ENCODE assay signal across 8 cellular contexts in the genomic region with DNA sequence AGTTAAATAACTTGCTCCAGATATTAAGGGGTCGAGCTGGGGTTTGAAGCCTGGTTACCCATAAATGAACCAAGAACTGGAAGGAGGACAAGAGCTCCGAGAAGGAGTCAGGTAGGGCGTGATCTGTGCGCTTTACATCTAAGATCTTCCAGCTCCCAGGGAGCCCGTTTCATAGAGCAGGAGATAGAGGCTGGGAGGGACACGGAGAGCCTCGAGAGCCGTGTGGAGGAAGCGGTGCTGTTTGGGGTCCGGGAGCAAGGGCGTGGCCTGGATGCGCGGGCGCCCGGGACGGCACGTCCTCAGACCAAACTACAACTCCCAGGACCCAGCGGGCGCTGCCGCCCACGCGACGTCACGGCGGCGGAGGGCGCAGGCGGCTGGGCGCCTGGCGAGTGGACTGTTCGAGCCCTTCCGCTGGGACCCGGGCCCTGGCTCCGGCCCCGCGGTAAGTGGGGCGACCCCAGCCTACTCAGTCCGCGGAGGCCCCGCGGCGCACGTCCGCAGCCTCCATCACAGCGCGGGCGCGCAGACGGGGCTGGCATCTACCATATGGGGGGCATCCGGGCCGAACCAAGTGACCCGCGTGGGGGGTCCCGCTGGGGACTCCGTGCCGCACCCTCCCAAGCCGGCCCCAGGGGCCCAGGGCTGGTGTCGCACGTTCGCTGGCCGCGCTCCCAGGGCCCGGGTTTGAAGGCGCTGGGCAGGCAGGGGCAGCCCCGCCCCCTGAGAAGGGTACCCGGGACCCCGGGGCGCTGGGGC. TPM values are rescaled to one million over a fixed set of nuclear protein-coding genes. Genes with fewer than 3 reads are reported as not detected.
DNase-seq lines count a peak whose midpoint lies in the region; TF ChIP-seq lines count a peak whose summit lies in the region.

Gene BCKDK, plus strand, starts transcription at position 352 of the 759 bp plus-strand sequence. CDS start 838 bp downstream, outside the sequence.

- peak; percentile 47 for TF ChIP-seq POLR2A in ovary (IDR thresholded peaks at IDR 0.05)
- TF ChIP-seq POLR2A in tibial nerve (IDR thresholded peaks at IDR 0.05), result peak; percentile 62 to 64

- H3K9me3 Mint-ChIP-seq in activated naive CD8-positive, alpha-beta T cell treated with anti-CD3 and anti-CD28 coated beads for 36 hours, result no peaks in the 10 kb centered on the region

- H3K27ac Mint-ChIP-seq in activated naive CD8-positive, alpha-beta T cell treated with anti-CD3 and anti-CD28 coated beads for 36 hours, result peak within 1 kb of the TSS; percentile 95

- H3K4me3 ChIP-seq in LNCaP clone FGC (ENCODE audit: low read depth, low read length) (peak within 1 kb of the TSS; percentile 95), ovary (peak within 1 kb of the TSS; percentile 84), tibial nerve (peak within 1 kb of the TSS; percentile 81 to 97 (median 90))

- TF ChIP-seq CTCF in LNCaP clone FGC (IDR thresholded peaks at IDR 0.05; ENCODE audit: control insufficient read depth, extremely low read depth, insufficient read depth) (no peak), ovary (IDR thresholded peaks at IDR 0.05) (no peak), tibial nerve (IDR thresholded peaks at IDR 0.05) (no peak)

- intact Hi-C loops in head of caudate nucleus (cut with DNase I), result no loop called here
- intact Hi-C loops in ovary (cut with DNase I), result no loop called here

- H3K9me3 ChIP-seq in ovary (no peaks in the 10 kb centered on the region), tibial nerve (no peaks in the 10 kb centered on the region)

- peaks cover 8% of the 10 kb centered on the region for H3K36me3 Mint-ChIP-seq in activated naive CD8-positive, alpha-beta T cell treated with anti-CD3 and anti-CD28 coated beads for 36 hours

- peak within 1 kb of the TSS; percentile 81 for H3K4me3 Mint-ChIP-seq in activated naive CD8-positive, alpha-beta T cell treated with anti-CD3 and anti-CD28 coated beads for 36 hours

- H3K4me1 Mint-ChIP-seq in activated naive CD8-positive, alpha-beta T cell treated with anti-CD3 and anti-CD28 coated beads for 36 hours, result peaks cover 21% of the 10 kb centered on the region

- no peak for TF ChIP-seq EP300 in ovary (IDR thresholded peaks at IDR 0.05)
- TF ChIP-seq EP300 in tibial nerve (IDR thresholded peaks at IDR 0.05), result peak; percentile 34 to 75

- in situ Hi-C loops in G401 (cut with HindIII; ENCODE audit: low sequenced_read_pairs), result no loop called here

- no peaks in the 10 kb centered on the region for H3K27me3 ChIP-seq in ovary
- H3K27me3 ChIP-seq in tibial nerve, result no peaks in the 10 kb centered on the region

- DNase-seq in G401 (ENCODE audit: low spot score) (peak; percentile 82), H4 (ENCODE audit: low spot score) (peak; percentile 60), LNCaP clone FGC (ENCODE audit: low read depth) (no peak), SKM-1 treated with dmso at 0.1 percent for 144 hours (lab: John Stamatoyannopoulos, UW; ENCODE audit: unreplicated experiment) (peak; percentile 64), head of caudate nucleus (peak; percentile 45 to 91 (median 84)), ovary (peak; percentile 64 to 84 (median 77)), tibial nerve (ENCODE audit: low spot score in 2 of 2) (peak in 1 of 2 donors; percentile 48)
- peak; percentile 85 for DNase-seq in activated naive CD8-positive, alpha-beta T cell treated with anti-CD3 and anti-CD28 coated beads for 36 hours

- WGBS in ovary, 3 donors, result 2 to 3% (median 2%) methylated on average over 62 to 68 of the region's 68 CpGs
- 7 to 8% methylated on average over 32 to 34 of the region's 68 CpGs for WGBS in tibial nerve, 2 donors

- H3K36me3 ChIP-seq in ovary, result no peaks in the 10 kb centered on the region
- peaks cover 0 to 40% (median 0%) of the 10 kb centered on the region in 3 donors for H3K36me3 ChIP-seq in tibial nerve

- H3K4me1 ChIP-seq in ovary (ENCODE audit: insufficient read depth) (peaks cover 6% of the 10 kb centered on the region), tibial nerve (peaks cover 0 to 31% (median 15%) of the 10 kb centered on the region in 4 donors)

- H3K27me3 Mint-ChIP-seq in activated naive CD8-positive, alpha-beta T cell treated with anti-CD3 and anti-CD28 coated beads for 36 hours, result no peaks in the 10 kb centered on the region

- peak within 1 kb of the TSS; percentile 76 to 81 for H3K27ac ChIP-seq in ovary
- H3K27ac ChIP-seq in tibial nerve, result peak within 1 kb of the TSS; percentile 83 to 96 (median 96)

RNA-seq across cellular contexts. Expression of gene BCKDK, which starts in this region (rescaled TPM):
- total RNA-seq in G401 (2014; rRNA removed; shearing (Covaris generic)), result 52.5 and 55.3 TPM in 2 replicates
- 32.7 and 38.6 TPM in 2 replicates for total RNA-seq in H4 (2014; rRNA removed; shearing (Covaris generic))
- total RNA-seq in activated naive CD8-positive, alpha-beta T cell treated with anti-CD3 and anti-CD28 coated beads for 36 hours, result 10 to 100 TPM; 45.5 to 49.3 TPM
- total RNA-seq in ovary (10 to 100 TPM; 34.1 to 51.9 (median 40.5) TPM), tibial nerve (10 to 100 TPM; 37.9 to 53.4 (median 45.6) TPM)
- 10 to 100 TPM; 18.6 to 29.2 TPM for polyA plus RNA-seq in ovary
